19 cellular contexts compared by ENCODE assay signal in genomic region chrX:33194289-33194688, GRCh38. TPM values are rescaled to one million over a fixed set of nuclear protein-coding genes. Genes with fewer than 3 reads are reported as not detected.
A peak's percentile ranks its signal among the peaks of the same experiment; 100 is the strongest.
DNase-seq lines count a peak whose midpoint lies in the region; ATAC-seq, FAIRE-seq and TF ChIP-seq lines count a peak whose summit lies in the region.
"Had no signal": no experiment of that assay in that cellular context is flagged by ENCODE, and none has a peak within 500 bp of the region (broad histone marks: within the 10 kb centered on the region; RNA-seq: fewer than 3 reads in every experiment).

No MANE protein-coding gene starts in this region.

- no peak for TF ChIP-seq CTCF in SK-N-SH (IDR thresholded peaks at IDR 0.05)
- no peak for TF ChIP-seq CTCF in endothelial cell of umbilical vein (IDR thresholded peaks at IDR 0.05; ENCODE audit: extremely low read depth in 1 of 2, insufficient read depth in 1 of 2, low read depth in 1 of 2, low read length in 2 of 2)
- TF ChIP-seq CTCF in psoas muscle (IDR thresholded peaks at IDR 0.05), result no peak

- no peaks in the 10 kb centered on the region for H4K20me1 ChIP-seq in SK-N-SH (ENCODE audit: insufficient read depth)
- H4K20me1 ChIP-seq in endothelial cell of umbilical vein (replicated peaks; ENCODE audit: control insufficient read depth, extremely low read depth, insufficient read depth, low read length), result no peaks in the 10 kb centered on the region

- H2AFZ ChIP-seq in SK-N-SH (ENCODE audit: low read depth), result no peak overlapping the region
- H2AFZ ChIP-seq in endothelial cell of umbilical vein (ENCODE audit: low read depth, low read length), result no peak overlapping the region

- TF ChIP-seq RAD21 in SK-N-SH (IDR thresholded peaks at IDR 0.05; ENCODE audit: low read length), result no peak

- H3K36me3 ChIP-seq in SK-N-SH (replicated peaks in 1 of 2; ENCODE audit: control insufficient read depth in 1 of 2, insufficient read depth in 2 of 2, low read length in 1 of 2) (no peaks in the 10 kb centered on the region), endothelial cell of umbilical vein (ENCODE audit: control insufficient read depth in 2 of 2, extremely low read depth in 1 of 2, insufficient read depth in 2 of 2, low read length in 2 of 2) (no peaks in the 10 kb centered on the region), psoas muscle (ENCODE audit: insufficient read depth in 1 of 2, low read depth in 1 of 2) (no peaks in the 10 kb centered on the region)
- H3K36me3 ChIP-seq: BLaER1 treated with 17β-estradiol and CSF1 and Interleukin-3, amounts not matched to agents 10 nM and 100 nM had no signal

- 10% methylated on average over 2 of the region's 2 CpGs for whole genome bisulfite sequencing in SK-N-SH (ENCODE audit: low lambda C conversion rate)
- WGBS in psoas muscle, 3 donors, result 66 to 83% (median 71%) methylated on average over 2 of the region's 2 CpGs

- H3K27me3 ChIP-seq in SK-N-SH (ENCODE audit: insufficient read depth) (no peaks in the 10 kb centered on the region), endothelial cell of umbilical vein (ENCODE audit: control insufficient read depth in 2 of 2, insufficient read depth in 2 of 2, low read length in 2 of 2) (no peaks in the 10 kb centered on the region), psoas muscle (ENCODE audit: insufficient read depth in 3 of 3, low read length in 2 of 3) (no peaks in the 10 kb centered on the region)

- intact Hi-C loops in endothelial cell of umbilical vein (cut with micrococcal nuclease) (loop anchor here (2.0 kb wide), 1 partner anchor 17 kb away; the partner anchor contains the start of gene DMD), psoas muscle (cut with DNase I) (no loop called here)

- no peak for TF ChIP-seq POLR2A in endothelial cell of umbilical vein (IDR thresholded peaks at IDR 0.05; ENCODE audit: low read depth, low read length)

- no TSS peak for BruUV-seq in endothelial cell of umbilical vein (replicated peaks; lab: Mats Ljungman, UMichigan)

- H3K27ac ChIP-seq in SK-N-SH (ENCODE audit: low read depth in 2 of 2, low read length in 1 of 2), result no peak overlapping the region
- H3K27ac ChIP-seq in endothelial cell of umbilical vein (ENCODE audit: insufficient read depth, low read depth, low read length), result peak overlapping the region; percentile 83
- H3K27ac ChIP-seq in psoas muscle, result peak overlapping the region; percentile 53
- H3K27ac ChIP-seq: 22Rv1; A549; BLaER1 treated with 17β-estradiol and CSF1 and Interleukin-3, amounts not matched to agents 10 nM and 100 nM had no signal

- no peak for FAIRE-seq in endothelial cell of umbilical vein (lab: Jason Lieb, UNC)
- FAIRE-seq: A549, G401.6, GM12891, GM19239, H1 had no signal

- no peak overlapping the region for H3K9ac ChIP-seq in SK-N-SH
- no peak overlapping the region for H3K9ac ChIP-seq in endothelial cell of umbilical vein (replicated peaks; ENCODE audit: extremely low read depth, insufficient read depth, low read length)
- H3K9ac ChIP-seq: BLaER1 treated with 17β-estradiol and CSF1 and Interleukin-3, amounts not matched to agents 10 nM and 100 nM had no signal

- no peak for TF ChIP-seq EP300 in SK-N-SH (IDR thresholded peaks at IDR 0.05; ENCODE audit: borderline replicate concordance in 1 of 2, low read depth in 1 of 2, low read length in 1 of 2)

- no peaks in the 10 kb centered on the region for H3F3A ChIP-seq in SK-N-SH (replicated peaks; ENCODE audit: insufficient read depth)

- no peak for DNase-seq in SK-N-SH
- DNase-seq in endothelial cell of umbilical vein (ENCODE audit: low read depth, low spot score), result no peak
- DNase-seq in psoas muscle, result no peak
- DNase-seq in AML-193 (lab: John Stamatoyannopoulos, UW), result no peak
- DNase-seq in pons (ENCODE audit: low spot score), result no peak
- DNase-seq: Calu3; CD8-positive, alpha-beta T cell; DMS 273 treated with DMSO at 0.1 percent for 48 hours; H9 had no signal

- no peaks in the 10 kb centered on the region for H3K9me1 ChIP-seq in endothelial cell of umbilical vein (replicated peaks; ENCODE audit: control insufficient read depth, extremely low read depth, insufficient read depth, low read length)

- POLR2A ChIA-PET in SK-N-SH (lab: Yijun Ruan, JAX), result no interaction called here
- POLR2A ChIA-PET in endothelial cell of umbilical vein (lab: Charles Lee), result no interaction called here

- CTCF ChIA-PET in SK-N-SH (lab: Yijun Ruan, JAX) (interaction anchor here (1.0 kb wide), 1 partner anchor 483 kb away, joined by 3 read pairs; no protein-coding TSS in a partner anchor), endothelial cell of umbilical vein (lab: Charles Lee) (no interaction called here)

- ATAC-seq in SK-N-SH treated with all-trans-retinoic acid at 6 μM for 48 hours (no peak), psoas muscle (no peak), HG03159 (IDR thresholded peaks at IDR 0.05; ENCODE audit: unreplicated experiment) (no peak)
- ATAC-seq: A549; CD8-positive, alpha-beta T cell had no signal

- no peak overlapping the region for H3K4me2 ChIP-seq in SK-N-SH
- H3K4me2 ChIP-seq in endothelial cell of umbilical vein (ENCODE audit: insufficient read depth, low read length), result no peak overlapping the region
- H3K4me2 ChIP-seq: A549; BLaER1 treated with 17β-estradiol and CSF1 and Interleukin-3, amounts not matched to agents 10 nM and 100 nM had no signal

- H3K9me3 ChIP-seq in SK-N-SH, result no peaks in the 10 kb centered on the region
- H3K9me3 ChIP-seq in endothelial cell of umbilical vein (replicated peaks; ENCODE audit: control insufficient read depth, insufficient read depth, low read length), result no peaks in the 10 kb centered on the region
- no peaks in the 10 kb centered on the region for H3K9me3 ChIP-seq in psoas muscle
- H3K9me3 ChIP-seq: A549; BLaER1 treated with 17β-estradiol and CSF1 and Interleukin-3, amounts not matched to agents 10 nM and 100 nM had no signal

- H3K4me1 ChIP-seq in SK-N-SH (ENCODE audit: control insufficient read depth in 1 of 2, insufficient read depth in 2 of 2, low read depth in 1 of 2, low read length in 1 of 2), result no peaks in the 10 kb centered on the region
- peaks cover 5% of the 10 kb centered on the region for H3K4me1 ChIP-seq in endothelial cell of umbilical vein (ENCODE audit: control insufficient read depth, extremely low read depth, insufficient read depth, low read length)
- H3K4me1 ChIP-seq in psoas muscle, result no peaks in the 10 kb centered on the region
- H3K4me1 ChIP-seq: A549; BLaER1 treated with 17β-estradiol and CSF1 and Interleukin-3, amounts not matched to agents 10 nM and 100 nM had no signal

- H3K4me3 ChIP-seq in SK-N-SH (ENCODE audit: low read depth in 2 of 2, low read length in 1 of 2) (no peak overlapping the region), endothelial cell of umbilical vein (replicated peaks in 1 of 3; ENCODE audit: insufficient read depth in 1 of 3, low read depth in 1 of 3, low read length in 3 of 3) (no peak overlapping the region), psoas muscle (peak overlapping the region; percentile 19)
- H3K4me3 ChIP-seq: A549; BLaER1 treated with 17β-estradiol and CSF1 and Interleukin-3, amounts not matched to agents 10 nM and 100 nM had no signal

- H3K9me2 ChIP-seq in SK-N-SH, result no peaks in the 10 kb centered on the region

- dilution Hi-C loops in endothelial cell of umbilical vein (cut with MboI; ENCODE audit: extremely low pct_ligation_motif_present, low sequenced_read_pairs), result no loop called here

- H3K79me2 ChIP-seq in SK-N-SH (ENCODE audit: insufficient read depth) (no peaks in the 10 kb centered on the region), endothelial cell of umbilical vein (ENCODE audit: control insufficient read depth, insufficient read depth, low read length) (no peaks in the 10 kb centered on the region)

TF ChIP-seq in SK-N-SH, 30 proteins besides CTCF, POLR2A, EP300 and RAD21:
- TF ChIP-seq USF1 (IDR thresholded peaks at IDR 0.05; ENCODE audit: borderline replicate concordance, low read depth), result no peak

TF ChIP-seq in endothelial cell of umbilical vein, 7 proteins besides CTCF, POLR2A, EP300 and RAD21:
- TF ChIP-seq GATA2 (IDR thresholded peaks at IDR 0.05; ENCODE audit: insufficient read depth, insufficient read length, low read depth, low read length), result no peak
- no peak for TF ChIP-seq JUN (IDR thresholded peaks at IDR 0.05; ENCODE audit: borderline replicate concordance, insufficient read depth, insufficient read length, low read depth)
- no peak for TF ChIP-seq MYC (IDR thresholded peaks at IDR 0.05; ENCODE audit: low read depth, low read length)
- no peak for TF ChIP-seq POLR2AphosphoS5 (IDR thresholded peaks at IDR 0.05; ENCODE audit: insufficient read depth, low read depth, low read length)
- no peak for TF ChIP-seq EZH2 (IDR thresholded peaks at IDR 0.05; ENCODE audit: borderline replicate concordance, low read depth, low read length, severe bottlenecking)
- TF ChIP-seq MAX (IDR thresholded peaks at IDR 0.05; ENCODE audit: insufficient read depth, insufficient read length), result no peak

RNA-seq across cellular contexts. Expression of gene DMD, which starts 17.1 kb away (rescaled TPM):
- polyA plus RNA-seq in SK-N-SH (2012; rRNA removed), result 3.9 and 4.4 TPM in 2 replicates
- 3.3 and 3.4 TPM in 2 replicates for polyA plus RNA-seq in SK-N-SH (2012; cell fraction: cytosol; rRNA removed)
- polyA plus RNA-seq in SK-N-SH (2012; cell fraction: nucleus; rRNA removed), result 3.8 and 5.2 TPM in 2 replicates
- total RNA-seq in endothelial cell of umbilical vein, result 7.3 and 12.6 TPM in 2 replicates
- polyA plus RNA-seq in endothelial cell of umbilical vein, result 6.4 and 9.0 TPM in 2 replicates
- polyA plus RNA-seq in endothelial cell of umbilical vein (2011; cell fraction: cytosol; rRNA removed), result 8.1 and 9.9 TPM in 2 replicates
- polyA plus RNA-seq in endothelial cell of umbilical vein (2011; cell fraction: nucleus; rRNA removed), result 20.9 and 23.9 TPM in 2 replicates
- 10.9 and 11.1 TPM in 2 replicates for polyA plus RNA-seq in endothelial cell of umbilical vein (2012)
- 23.3 and 28.9 TPM in 2 replicates for polyA minus RNA-seq in endothelial cell of umbilical vein
- polyA minus RNA-seq in endothelial cell of umbilical vein (2011; cell fraction: cytosol; rRNA and poly(A)+ RNA removed), result 8.5 TPM
- polyA minus RNA-seq in endothelial cell of umbilical vein (2011; cell fraction: nucleus; rRNA and poly(A)+ RNA removed), result 45.6 and 61.3 TPM in 2 replicates
- 100 to 1,000 TPM in 2 of 4 donors, 10 to 100 TPM in 2; 86.5 to 170 (median 120) TPM for total RNA-seq in psoas muscle
- polyA plus RNA-seq in psoas muscle, result 10 to 100 TPM in 2 of 3 donors, 1 to 10 TPM in 1; 6.8 to 23.8 (median 23.1) TPM
- total RNA-seq: HT-29 had no signal

Comparison
In these comparisons a context has a peak if more than half of its experiments do, and no peak if none do; other contexts are left out.
1. H3K27ac ChIP-seq: peak in endothelial cell of umbilical vein (single experiment) and psoas muscle (single experiment); none in SK-N-SH (0 of 2).